In genomic region chr13:45073809-45074208, GRCh38 we compare ENCODE assay signal across 22 cellular contexts. TPM values are rescaled to one million over a fixed set of nuclear protein-coding genes. Genes with fewer than 3 reads are reported as not detected.
A peak's percentile ranks its signal among the peaks of the same experiment; 100 is the strongest.
DNase-seq lines count a peak whose midpoint lies in the region; ATAC-seq, FAIRE-seq and TF ChIP-seq lines count a peak whose summit lies in the region.
"Had no signal": no experiment of that assay in that cellular context is flagged by ENCODE, and none has a peak within 500 bp of the region (broad histone marks: within the 10 kb centered on the region; RNA-seq: fewer than 3 reads in every experiment).

No MANE protein-coding gene starts in this region.

- H3K4me3 Mint-ChIP-seq in activated naive CD8-positive, alpha-beta T cell treated with anti-CD3 and anti-CD28 coated beads, Interleukin-2, amount 50 U/mL, for 24 hours: no peak overlapping the region
- no peak overlapping the region for H3K4me3 Mint-ChIP-seq in activated naive CD8-positive, alpha-beta T cell treated with anti-CD3 and anti-CD28 coated beads for 36 hours
- H3K4me3 Mint-ChIP-seq in CD8-positive, alpha-beta T cell: no peak overlapping the region
- H3K4me3 Mint-ChIP-seq: CD4-positive, alpha-beta memory T cell had no signal

- H3K36me3 ChIP-seq in K562 (ENCODE audit: control insufficient read depth, insufficient read depth, low read length) (no peaks in the 10 kb centered on the region), uterus (no peaks in the 10 kb centered on the region)
- no peaks in the 10 kb centered on the region for H3K36me3 ChIP-seq in CD8-positive, alpha-beta T cell (ENCODE audit: insufficient read depth, low read length)
- H3K36me3 ChIP-seq: BLaER1, SJCRH30 had no signal

- H4K20me1 ChIP-seq in K562 (replicated peaks; ENCODE audit: control insufficient read depth, insufficient read depth, low read length): no peaks in the 10 kb centered on the region
- H4K20me1 ChIP-seq: BLaER1 had no signal

- H3K4me2 ChIP-seq in K562 (ENCODE audit: insufficient read depth, low read length): no peak overlapping the region
- H3K4me2 ChIP-seq: BLaER1, PC-9 had no signal

- peaks cover 16% of the 10 kb centered on the region for H3K27me3 Mint-ChIP-seq in activated naive CD8-positive, alpha-beta T cell treated with anti-CD3 and anti-CD28 coated beads, Interleukin-2, amount 50 U/mL, for 24 hours
- H3K27me3 Mint-ChIP-seq in activated naive CD8-positive, alpha-beta T cell treated with anti-CD3 and anti-CD28 coated beads for 36 hours: peaks cover 14% of the 10 kb centered on the region
- peaks cover 10% of the 10 kb centered on the region for H3K27me3 Mint-ChIP-seq in CD8-positive, alpha-beta T cell (ENCODE audit: low read depth)

- DNase-seq in activated naive CD8-positive, alpha-beta T cell treated with anti-CD3 and anti-CD28 coated beads, Interleukin-2, amount 50 U/mL, for 24 hours: no peak
- DNase-seq in activated naive CD8-positive, alpha-beta T cell treated with anti-CD3 and anti-CD28 coated beads for 36 hours: no peak
- DNase-seq in NAMALWA (ENCODE audit: low spot score) (peak; percentile 21), K562 (ENCODE audit: extremely low read depth in 1 of 4, low spot score in 3 of 4) (peak in 1 of 4 experiments; percentile 31), NCI-H345 (lab: John Stamatoyannopoulos, UW) (no peak), uterus (no peak)
- DNase-seq in CD8-positive, alpha-beta T cell: no peak
- DNase-seq: CD4-positive, alpha-beta memory T cell; DMS53; EL; H7; IMR-90; NCI-H1105 treated with DMSO at 0.1 percent for 48 hours; NCI-H1694; NCI-H2081 treated with DMSO at 0.1 percent for 48 hours; NCI-H510A; NCI-H774; PC-9; SJCRH30 had no signal

- TF ChIP-seq POLR2A in K562 (conservative IDR thresholded peaks at IDR 0.05): no peak
- no peak for TF ChIP-seq POLR2A in uterus (IDR thresholded peaks at IDR 0.05)

- H3K4me1 ChIP-seq in K562 (replicated peaks in 1 of 2; ENCODE audit: control insufficient read depth in 2 of 2, insufficient read depth in 2 of 2, low read length in 2 of 2): no peaks in the 10 kb centered on the region; a peak in 1 of 5 replicates
- no peaks in the 10 kb centered on the region for H3K4me1 ChIP-seq in CD8-positive, alpha-beta T cell (ENCODE audit: insufficient read depth, low read length)
- H3K4me1 ChIP-seq in uterus: no peaks in the 10 kb centered on the region
- H3K4me1 ChIP-seq: SJCRH30 had no signal

- no peaks in the 10 kb centered on the region for H3K4me1 Mint-ChIP-seq in activated naive CD8-positive, alpha-beta T cell treated with anti-CD3 and anti-CD28 coated beads, Interleukin-2, amount 50 U/mL, for 24 hours
- peaks cover 3% of the 10 kb centered on the region for H3K4me1 Mint-ChIP-seq in activated naive CD8-positive, alpha-beta T cell treated with anti-CD3 and anti-CD28 coated beads for 36 hours
- H3K4me1 Mint-ChIP-seq in CD8-positive, alpha-beta T cell (ENCODE audit: low read depth): no peaks in the 10 kb centered on the region
- H3K4me1 Mint-ChIP-seq: CD4-positive, alpha-beta memory T cell had no signal

- no peak overlapping the region for H2AFZ ChIP-seq in K562 (ENCODE audit: low read depth, low read length)
- H2AFZ ChIP-seq: PC-9 had no signal

- no peaks in the 10 kb centered on the region for H3K9me3 Mint-ChIP-seq in activated naive CD8-positive, alpha-beta T cell treated with anti-CD3 and anti-CD28 coated beads, Interleukin-2, amount 50 U/mL, for 24 hours
- H3K9me3 Mint-ChIP-seq in activated naive CD8-positive, alpha-beta T cell treated with anti-CD3 and anti-CD28 coated beads for 36 hours: no peaks in the 10 kb centered on the region
- H3K9me3 Mint-ChIP-seq in CD8-positive, alpha-beta T cell: no peaks in the 10 kb centered on the region
- H3K9me3 Mint-ChIP-seq: CD4-positive, alpha-beta memory T cell had no signal

- no peak for FAIRE-seq in K562 (lab: Jason Lieb, UNC)
- FAIRE-seq: A204.1 had no signal

- no peak for TF ChIP-seq CTCF in K562 (IDR thresholded peaks at IDR 0.05 in 2 of 3, conservative IDR thresholded peaks at IDR 0.05 in 1 of 3; ENCODE audit: insufficient read depth in 2 of 3, low read depth in 1 of 3, low read length in 3 of 3)
- TF ChIP-seq CTCF in CD8-positive, alpha-beta T cell (IDR thresholded peaks at IDR 0.05): no peak
- TF ChIP-seq CTCF in uterus (IDR thresholded peaks at IDR 0.05): no peak

- no TSS peak for BruUV-seq in K562 (replicated peaks; lab: Mats Ljungman, UMichigan)

- H3K27me3 ChIP-seq in K562 (ENCODE audit: control insufficient read depth in 2 of 2, insufficient read depth in 2 of 2, low read length in 2 of 2): peaks cover 0 to 11% of the 10 kb centered on the region in 2 experiments; a peak in 2 of 5 replicates
- no peaks in the 10 kb centered on the region for H3K27me3 ChIP-seq in CD8-positive, alpha-beta T cell (ENCODE audit: insufficient read depth, low read length)
- H3K27me3 ChIP-seq in uterus: no peaks in the 10 kb centered on the region
- H3K27me3 ChIP-seq: BLaER1, SJCRH30 had no signal

- intact Hi-C loops in K562 (cut with micrococcal nuclease) (no loop called here), uterus (cut with DNase I; ENCODE audit: low total_unique reads) (no loop called here)
- intact Hi-C loops in CD8-positive, alpha-beta T cell (cut with DNase I, micrococcal nuclease): no loop called here

- POLR2A ChIA-PET in K562 (lab: Yijun Ruan, JAX): no interaction called here
- POLR2A ChIA-PET in CD8-positive, alpha-beta T cell (lab: Charles Lee): no interaction called here

- no peaks in the 10 kb centered on the region for H3K9me1 ChIP-seq in K562 (ENCODE audit: control insufficient read depth, insufficient read depth, low read length)

- H3K36me3 Mint-ChIP-seq in activated naive CD8-positive, alpha-beta T cell treated with anti-CD3 and anti-CD28 coated beads, Interleukin-2, amount 50 U/mL, for 24 hours (ENCODE audit: low read depth): no peaks in the 10 kb centered on the region
- no peaks in the 10 kb centered on the region for H3K36me3 Mint-ChIP-seq in activated naive CD8-positive, alpha-beta T cell treated with anti-CD3 and anti-CD28 coated beads for 36 hours
- no peaks in the 10 kb centered on the region for H3K36me3 Mint-ChIP-seq in CD8-positive, alpha-beta T cell
- H3K36me3 Mint-ChIP-seq: CD4-positive, alpha-beta memory T cell had no signal

- H3K4me3 ChIP-seq in K562 (no peak overlapping the region), uterus (no peak overlapping the region)
- H3K4me3 ChIP-seq in CD8-positive, alpha-beta T cell (ENCODE audit: low read depth, low read length): no peak overlapping the region
- H3K4me3 ChIP-seq: BLaER1, PC-9, SJCRH30 had no signal

- H3K27ac ChIP-seq in K562 (ENCODE audit: extremely low read depth, low read depth, low read length) (no peak overlapping the region), uterus (no peak overlapping the region)
- H3K27ac ChIP-seq in CD8-positive, alpha-beta T cell (ENCODE audit: low read depth, low read length): no peak overlapping the region
- H3K27ac ChIP-seq: BLaER1, PC-9, SJCRH30 had no signal

- 6% methylated on average over 3 of the region's 4 CpGs for WGBS in K562 (ENCODE audit: insufficient coverage, low coverage, missing lambda C conversion rate)

- H3K79me2 ChIP-seq in K562 (ENCODE audit: control insufficient read depth, insufficient read depth, low read length): no peaks in the 10 kb centered on the region

- in situ Hi-C loops in K562 (cut with MboI): no loop called here

- H3K27ac Mint-ChIP-seq in activated naive CD8-positive, alpha-beta T cell treated with anti-CD3 and anti-CD28 coated beads, Interleukin-2, amount 50 U/mL, for 24 hours: peak overlapping the region; percentile 29
- H3K27ac Mint-ChIP-seq in activated naive CD8-positive, alpha-beta T cell treated with anti-CD3 and anti-CD28 coated beads for 36 hours: no peak overlapping the region
- no peak overlapping the region for H3K27ac Mint-ChIP-seq in CD8-positive, alpha-beta T cell
- H3K27ac Mint-ChIP-seq: CD4-positive, alpha-beta memory T cell had no signal

- CTCF ChIA-PET in K562 (lab: Yijun Ruan, JAX; ENCODE audit: low intra/inter-chr PET ratio): no interaction called here
- CTCF ChIA-PET in CD8-positive, alpha-beta T cell (lab: Charles Lee): no interaction called here

- H3K9me3 ChIP-seq in K562 (replicated peaks; ENCODE audit: control insufficient read depth, insufficient read depth, low read depth, low read length) (no peaks in the 10 kb centered on the region), uterus (no peaks in the 10 kb centered on the region)
- H3K9me3 ChIP-seq in CD8-positive, alpha-beta T cell (ENCODE audit: low read length): no peaks in the 10 kb centered on the region
- H3K9me3 ChIP-seq: BLaER1, SJCRH30 had no signal

- no peak for ATAC-seq in activated naive CD8-positive, alpha-beta T cell treated with anti-CD3 and anti-CD28 coated beads, Interleukin-2, amount 50 U/mL, for 24 hours
- ATAC-seq in K562 (peak; percentile 51; the same call in 2 of the 3 replicates), SK-N-SH treated with all-trans-retinoic acid at 6 μM for 48 hours (no peak)
- no peak for ATAC-seq in CD8-positive, alpha-beta T cell

- no peak for TF ChIP-seq RAD21 in K562 (CRISPR knock-in tag; conservative IDR thresholded peaks at IDR 0.05 in 1 of 2, IDR thresholded peaks at IDR 0.05 in 1 of 2)

- no peak overlapping the region for H3K9ac ChIP-seq in K562 (ENCODE audit: insufficient read depth in 1 of 2, low read depth in 2 of 2, low read length in 2 of 2)
- H3K9ac ChIP-seq: BLaER1 had no signal

- TF ChIP-seq EP300 in K562 (IDR thresholded peaks at IDR 0.05; ENCODE audit: low read length): no peak

TF ChIP-seq in SK-N-SH treated with all-trans-retinoic acid at 6 μM for 48 hours, 23 proteins besides CTCF, POLR2A, EP300 and RAD21 (continues in another document):
- no peak for TF ChIP-seq BACH2 (CRISPR knock-in tag; IDR thresholded peaks at IDR 0.05; ENCODE audit: borderline replicate concordance)

RNA-seq across cellular contexts. Expression of gene GTF2F2, which starts 46.5 kb away (rescaled TPM):
- 10 to 100 TPM; 31.2 to 32.4 TPM for total RNA-seq in activated naive CD8-positive, alpha-beta T cell treated with anti-CD3 and anti-CD28 coated beads for 36 hours
- total RNA-seq in K562 (2011; cell fraction: chromatin; rRNA removed; ENCODE audit: low replicate concordance): 11.2 and 29.0 TPM in 2 replicates
- 9.5 and 10.9 TPM in 2 replicates for total RNA-seq in K562 (2011; cell fraction: nucleolus; rRNA removed)
- total RNA-seq in K562 (2011; cell fraction: nucleoplasm; rRNA removed): 15.8 and 25.6 TPM in 2 replicates
- total RNA-seq in K562 (2014; rRNA removed): 27.8 and 32.4 TPM in 2 replicates
- 44.8 and 52.0 TPM in 2 replicates for total RNA-seq in K562 (2014; rRNA removed; fragmentation: Illumina TruSeq; extraction: Trizol)
- 35.4 and 38.3 TPM in 2 replicates for total RNA-seq in K562 (2015; rRNA removed; fragmentation: Illumina TruSeq; extraction: Trizol)
- total RNA-seq in K562 (2021): 30.5 and 32.3 TPM in 2 replicates
- polyA plus RNA-seq in K562 (2011; rRNA removed): 20.4 and 24.4 TPM in 2 replicates
- polyA plus RNA-seq in K562 (2011; cell fraction: cytosol; rRNA removed): 5.0 and 8.5 TPM in 2 replicates
- polyA plus RNA-seq in K562 (2011; cell fraction: nucleus; rRNA removed): 4.1 and 6.8 TPM in 2 replicates
- 18.9 and 22.7 TPM in 2 replicates for polyA plus RNA-seq in K562 (2012)
- polyA plus RNA-seq in K562 (2014; fragmentation: Illumina TruSeq; extraction: Trizol): 28.4 and 32.8 TPM in 2 replicates
- 10 to 100 TPM; 19.7 to 22.6 TPM for polyA plus RNA-seq in K562 (2014; fragmentation: Nextera tagmentation; extraction: Ambion mirVana)
- polyA plus RNA-seq in K562 (2014; rRNA removed): 33.5 and 39.9 TPM in 2 replicates
- polyA minus RNA-seq in K562 (2011; rRNA and poly(A)+ RNA removed): 17.7 and 20.7 TPM in 2 replicates
- 7.2 and 9.9 TPM in 2 replicates for polyA minus RNA-seq in K562 (2011; cell fraction: cytosol; rRNA and poly(A)+ RNA removed)
- 8.1 and 12.7 TPM in 2 replicates for polyA minus RNA-seq in K562 (2011; cell fraction: nucleus; rRNA and poly(A)+ RNA removed)
- total RNA-seq in CD8-positive, alpha-beta T cell: 10 to 100 TPM; 13.2 to 14.8 TPM
- total RNA-seq in uterus: 10 to 100 TPM in 3 of 4 donors, 1 to 10 TPM in 1; 6.2 to 35.1 (median 20.9) TPM
